8 cellular contexts compared by ENCODE assay signal in the genomic region with DNA sequence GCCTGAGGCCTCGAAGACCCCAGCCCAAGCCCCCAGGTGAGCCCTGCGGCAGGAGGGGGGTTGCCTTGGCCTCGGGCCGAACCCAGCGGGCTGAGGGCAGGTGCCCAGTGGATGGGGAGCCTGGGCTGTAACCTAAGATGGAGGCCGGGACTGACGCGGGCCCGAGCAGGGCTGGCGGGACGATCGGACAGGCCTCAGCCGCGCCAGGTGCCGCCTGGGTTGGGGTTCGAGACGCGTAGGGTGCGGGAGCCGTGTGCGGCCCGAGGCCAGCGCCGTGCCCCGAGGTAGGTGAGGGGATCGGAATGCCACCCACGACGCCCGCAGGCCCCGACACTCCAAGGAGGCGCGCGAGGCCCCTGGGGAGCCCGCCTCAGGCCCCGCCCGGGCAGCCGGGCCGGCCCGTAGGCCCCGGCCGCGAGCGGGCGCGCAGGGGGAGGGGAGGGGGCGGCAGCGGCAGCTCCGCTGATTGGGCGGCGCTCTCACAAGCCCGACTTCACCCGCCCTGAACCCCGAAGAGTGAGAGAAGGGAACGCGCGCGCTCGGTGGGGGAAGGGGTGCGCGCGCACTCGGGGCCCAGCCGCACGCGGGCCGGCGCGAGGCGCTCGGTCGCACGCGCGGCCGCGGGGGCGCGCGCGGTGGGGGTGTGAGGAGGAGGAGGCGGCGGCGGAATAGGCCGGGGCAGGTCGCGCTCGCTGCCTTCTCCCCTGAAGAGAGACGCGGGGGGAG. TPM values are rescaled to one million over a fixed set of nuclear protein-coding genes. Genes with fewer than 3 reads are reported as not detected.
DNase-seq lines count a peak whose midpoint lies in the region; ATAC-seq and TF ChIP-seq lines count a peak whose summit lies in the region.

NSD1 (plus strand) TSS at position 655 of the 726 bp plus-strand sequence. CDS start 1,331 bp downstream, outside the sequence.

- TF ChIP-seq CTCF in A673 (conservative IDR thresholded peaks at IDR 0.05; ENCODE audit: low read depth, low read length) (no peak), endodermal cell (conservative IDR thresholded peaks at IDR 0.05) (no peak), mesothelial cell of epicardium (IDR thresholded peaks at IDR 0.05; ENCODE audit: unreplicated experiment) (no peak)

- CTCF ChIA-PET in A673 (lab: Charles Lee): interaction anchor here (1.0 kb wide), 1 partner anchor 46 kb away, joined by 3 read pairs; the partner anchor contains the start of gene FGFR4
- CTCF ChIA-PET in activated CD8-positive, alpha-beta memory T cell treated with anti-CD3 and anti-CD28 coated beads, Interleukin-2, amount 10 ng/mL, durations not matched to agents 7 days and 5 days (lab: Charles Lee): interaction anchor here (0.6 to 7.7 kb wide), 4 partner anchors 19 to 186 kb away, joined by 3 to 38 read pairs (median 4); no protein-coding TSS in a partner anchor

- peak; percentile 67 for TF ChIP-seq POLR2A in GM18526 (IDR thresholded peaks at IDR 0.05; ENCODE audit: extremely low read depth, insufficient read length)

- ATAC-seq in HG03064 (IDR thresholded peaks at IDR 0.05; ENCODE audit: low read depth, unreplicated experiment): peak; percentile 45
- peak; percentile 78 for ATAC-seq in activated CD8-positive, alpha-beta memory T cell treated with anti-CD3 and anti-CD28 coated beads, Interleukin-2, amount 10 ng/mL, durations not matched to agents 7 days and 5 days

- POLR2A ChIA-PET in A673 (lab: Charles Lee; ENCODE audit: low non-redundant PET): no interaction called here

- DNase-seq in A673 (ENCODE audit: low spot score): peak; percentile 87
- DNase-seq in NCI-H526 treated with DMSO at 0.1 percent for 48 hours (lab: John Stamatoyannopoulos, UW): peak; percentile 16
- peak; percentile 94 for DNase-seq in activated CD8-positive, alpha-beta memory T cell treated with anti-CD3 and anti-CD28 coated beads, Interleukin-2, amount 10 ng/mL, durations not matched to agents 7 days and 5 days
- peak; percentile 97 for DNase-seq in endodermal cell
- peak; percentile 87 to 88 for DNase-seq in mesothelial cell of epicardium (ENCODE audit: low spot score in 2 of 2, unreplicated experiment in 2 of 2)
- DNase-seq in stimulated activated CD8-positive, alpha-beta memory T cell treated with anti-CD3 and anti-CD28 coated beads, Interleukin-15, amount 100 ng/mL, for 24 hours (ENCODE audit: low read depth): peak; percentile 82

- peaks cover 45% of the 10 kb centered on the region for H3K4me1 Mint-ChIP-seq in activated CD8-positive, alpha-beta memory T cell treated with anti-CD3 and anti-CD28 coated beads, Interleukin-2, amount 10 ng/mL, durations not matched to agents 7 days and 5 days
- H3K4me1 Mint-ChIP-seq in endodermal cell (peaks cover 35% of the 10 kb centered on the region), mesothelial cell of epicardium (peaks cover 26% of the 10 kb centered on the region)

- no peaks in the 10 kb centered on the region for H3K9me3 ChIP-seq in A673 (ENCODE audit: low read depth, low read length, poor library complexity, severe bottlenecking)
- H3K9me3 ChIP-seq in endodermal cell (ENCODE audit: control insufficient read depth, low read length): peaks cover 7% of the 10 kb centered on the region

- H3K27ac Mint-ChIP-seq in activated CD8-positive, alpha-beta memory T cell treated with anti-CD3 and anti-CD28 coated beads, Interleukin-2, amount 10 ng/mL, durations not matched to agents 7 days and 5 days: peak within 1 kb of the TSS; percentile 89
- peak within 1 kb of the TSS; percentile 94 for H3K27ac Mint-ChIP-seq in endodermal cell
- peak within 1 kb of the TSS; percentile 96 for H3K27ac Mint-ChIP-seq in mesothelial cell of epicardium

- intact Hi-C loops in A673 (cut with micrococcal nuclease; ENCODE audit: unreplicated experiment): no loop called here

- H3K36me3 ChIP-seq in A673 (ENCODE audit: insufficient read depth, low read length, poor library complexity, severe bottlenecking): peaks cover 32% of the 10 kb centered on the region
- H3K36me3 ChIP-seq in endodermal cell (ENCODE audit: control insufficient read depth, insufficient read depth, low read length): peaks cover 37% of the 10 kb centered on the region

- H3K4me3 ChIP-seq in A673 (ENCODE audit: low read depth, low read length, poor library complexity, severe bottlenecking) (peak within 1 kb of the TSS; percentile 82), endodermal cell (ENCODE audit: low read length) (peak within 1 kb of the TSS; percentile 93)

- H3K27me3 ChIP-seq in A673 (replicated peaks; ENCODE audit: insufficient read depth, low read depth, low read length, poor library complexity) (no peaks in the 10 kb centered on the region), endodermal cell (ENCODE audit: control insufficient read depth, insufficient read depth, low read length, poor library complexity, severe bottlenecking) (no peaks in the 10 kb centered on the region)

- peak within 1 kb of the TSS; percentile 88 for H3K4me3 Mint-ChIP-seq in activated CD8-positive, alpha-beta memory T cell treated with anti-CD3 and anti-CD28 coated beads, Interleukin-2, amount 10 ng/mL, durations not matched to agents 7 days and 5 days
- peak within 1 kb of the TSS; percentile 78 for H3K4me3 Mint-ChIP-seq in endodermal cell
- H3K4me3 Mint-ChIP-seq in mesothelial cell of epicardium: peak within 1 kb of the TSS; percentile 80

- H3K27ac ChIP-seq in A673 (ENCODE audit: low read depth, low read length, poor library complexity, severe bottlenecking) (peak within 1 kb of the TSS; percentile 76), endodermal cell (ENCODE audit: low read depth, low read length) (peak within 1 kb of the TSS; percentile 95)

- no peaks in the 10 kb centered on the region for H3K9me3 Mint-ChIP-seq in activated CD8-positive, alpha-beta memory T cell treated with anti-CD3 and anti-CD28 coated beads, Interleukin-2, amount 10 ng/mL, durations not matched to agents 7 days and 5 days (ENCODE audit: low read depth)
- H3K9me3 Mint-ChIP-seq in endodermal cell (no peaks in the 10 kb centered on the region), mesothelial cell of epicardium (no peaks in the 10 kb centered on the region)

- peaks cover 31% of the 10 kb centered on the region for H3K36me3 Mint-ChIP-seq in activated CD8-positive, alpha-beta memory T cell treated with anti-CD3 and anti-CD28 coated beads, Interleukin-2, amount 10 ng/mL, durations not matched to agents 7 days and 5 days
- H3K36me3 Mint-ChIP-seq in endodermal cell (ENCODE audit: low read depth) (peaks cover 36% of the 10 kb centered on the region), mesothelial cell of epicardium (peaks cover 14% of the 10 kb centered on the region)

- 1 to 5% methylated on average over 4 to 77 of the region's 89 CpGs for WGBS in endodermal cell (ENCODE audit: insufficient coverage in 1 of 2, insufficient read length in 1 of 2), 2 experiments

- BruUV-seq in A673 (replicated peaks; lab: Mats Ljungman, UMichigan): no TSS peak

- H3K9ac ChIP-seq in endodermal cell (ENCODE audit: extremely low read depth, low read length, poor library complexity, severe bottlenecking): peak within 1 kb of the TSS; percentile 77

- H3K27me3 Mint-ChIP-seq in activated CD8-positive, alpha-beta memory T cell treated with anti-CD3 and anti-CD28 coated beads, Interleukin-2, amount 10 ng/mL, durations not matched to agents 7 days and 5 days: no peaks in the 10 kb centered on the region
- H3K27me3 Mint-ChIP-seq in endodermal cell (ENCODE audit: insufficient read depth) (peaks cover 2% of the 10 kb centered on the region), mesothelial cell of epicardium (ENCODE audit: low read depth) (no peaks in the 10 kb centered on the region)

- peaks cover 26% of the 10 kb centered on the region for H3K4me1 ChIP-seq in A673 (ENCODE audit: insufficient read depth, low read length, poor library complexity, severe bottlenecking)
- H3K4me1 ChIP-seq in endodermal cell (ENCODE audit: control insufficient read depth, insufficient read depth, low read length): peaks cover 7% of the 10 kb centered on the region

RNA-seq across cellular contexts. Expression of gene NSD1, which starts in this region (rescaled TPM):
- 74.3 and 76.6 TPM in 2 replicates for total RNA-seq in A673 (2021)
- total RNA-seq in activated CD8-positive, alpha-beta memory T cell treated with anti-CD3 and anti-CD28 coated beads, Interleukin-2, amount 10 ng/mL, durations not matched to agents 7 days and 5 days: 100 to 1,000 TPM in 1 of 2 experiments, 10 to 100 TPM in 1; 94.6 to 114 TPM
- 100 to 1,000 TPM; 150 to 190 TPM for total RNA-seq in endodermal cell
- polyA plus RNA-seq in endodermal cell (2013, experiment 1 of 2): 36.0 TPM
- 38.8 TPM for polyA plus RNA-seq in endodermal cell (2013, experiment 2 of 2)
- 153 to 164 TPM (median 161 TPM) in 3 replicates for total RNA-seq in mesothelial cell of epicardium

Comparison
In these comparisons a context has a peak if more than half of its experiments do, and no peak if none do; other contexts are left out.
1. Peak in every context shown above with its lines: DNase-seq, ATAC-seq, H3K4me3 ChIP-seq and H3K27ac ChIP-seq.
2. DNase-seq: peak in every context shown above with its lines; median percentile 97 in endodermal cell; 94 in activated CD8-positive, alpha-beta memory T cell treated with anti-CD3 and anti-CD28 coated beads, Interleukin-2, amount 10 ng/mL, durations not matched to agents 7 days and 5 days; 88 in mesothelial cell of epicardium; 87 in A673; 82 in stimulated activated CD8-positive, alpha-beta memory T cell treated with anti-CD3 and anti-CD28 coated beads, Interleukin-15, amount 100 ng/mL, for 24 hours; 16 in NCI-H526 treated with DMSO at 0.1 percent for 48 hours.